In the genomic region with DNA sequence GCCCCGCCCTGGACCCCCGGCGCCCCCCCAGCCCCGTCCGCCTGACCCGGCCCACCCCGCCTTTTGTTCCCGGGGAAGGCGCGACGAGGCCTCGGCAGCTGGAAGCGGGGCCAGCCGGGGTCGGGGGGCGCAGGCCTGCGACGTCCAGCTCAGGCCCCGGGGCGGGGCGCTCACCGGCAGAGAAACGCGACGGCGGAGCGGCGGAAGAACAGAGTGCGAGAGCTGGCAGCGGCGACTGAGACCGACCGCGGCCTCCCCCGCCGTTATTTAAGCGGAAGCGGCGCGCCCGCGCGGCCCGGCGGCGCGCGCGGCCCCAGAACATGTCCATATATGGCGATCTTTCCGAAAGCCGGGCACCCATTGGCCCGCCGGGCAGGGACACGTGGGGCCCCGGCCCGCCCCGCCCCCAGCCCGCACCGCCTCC, we compare ENCODE assay signal across 1 cellular context.
A peak's percentile ranks its signal among the peaks of the same experiment; 100 is the strongest.
TF ChIP-seq lines count a peak whose summit lies in the region.

ACTG1 (minus strand) TSS at position 240 of the 424 bp plus-strand sequence. CDS start 445 bp downstream, outside the sequence.

TF ChIP-seq in HepG2, 621 proteins besides CTCF, POLR2A, EP300 and RAD21 (continued from another document and continues in another):
- TF ChIP-seq HNF1B (CRISPR knock-in tag; IDR thresholded peaks at IDR 0.05) (peak; percentile 43; the same call in 1 of the 2 replicates), PRDM4 (CRISPR knock-in tag; IDR thresholded peaks at IDR 0.05; ENCODE audit: borderline replicate concordance) (no peak; the same call in 1 of the 2 replicates), MAFF (IDR thresholded peaks at IDR 0.05; ENCODE audit: low read depth, low read length) (no peak), BRCA1 (CRISPR knock-in tag; IDR thresholded peaks at IDR 0.05) (0 out of 2 replicates have a peak, but pooled peaks have one; percentile 56), HDAC1 (CRISPR knock-in tag; IDR thresholded peaks at IDR 0.05) (peak; percentile 88), ZNF468 (CRISPR knock-in tag; IDR thresholded peaks at IDR 0.05) (0 out of 2 replicates have a peak, but pooled peaks have one; percentile 18), ZBTB21 (CRISPR knock-in tag; IDR thresholded peaks at IDR 0.05) (no peak), ZNF501 (CRISPR knock-in tag; IDR thresholded peaks at IDR 0.05) (no peak), ZNF580 (CRISPR knock-in tag; IDR thresholded peaks at IDR 0.05; ENCODE audit: borderline replicate concordance, low read depth) (peak; percentile 73), ZNF607 (CRISPR knock-in tag; IDR thresholded peaks at IDR 0.05; ENCODE audit: borderline replicate concordance) (peak; percentile 88), ZSCAN25 (CRISPR knock-in tag; IDR thresholded peaks at IDR 0.05) (peak; percentile 52; the same call in 1 of the 2 replicates), AHR (CRISPR knock-in tag; IDR thresholded peaks at IDR 0.05) (no peak), ZNF101 (CRISPR knock-in tag; IDR thresholded peaks at IDR 0.05; ENCODE audit: borderline replicate concordance, low read depth) (no peak), ZIK1 (CRISPR knock-in tag; IDR thresholded peaks at IDR 0.05; ENCODE audit: borderline replicate concordance, low read depth) (peak; percentile 84; the same call in 1 of the 2 replicates), TOPORS (CRISPR knock-in tag; IDR thresholded peaks at IDR 0.05) (0 out of 2 replicates have a peak, but pooled peaks have one; percentile 27), SIN3A (IDR thresholded peaks at IDR 0.05; ENCODE audit: borderline replicate concordance, low read depth, low read length) (peak; percentile 93), ZNF350 (CRISPR knock-in tag; IDR thresholded peaks at IDR 0.05; ENCODE audit: borderline replicate concordance, low read depth) (no peak), CBFB (CRISPR knock-in tag; IDR thresholded peaks at IDR 0.05) (0 out of 2 replicates have a peak, but pooled peaks have one; percentile 74), ZBTB7B (CRISPR knock-in tag; IDR thresholded peaks at IDR 0.05) (no peak), ONECUT2 (CRISPR knock-in tag; IDR thresholded peaks at IDR 0.05) (0 out of 2 replicates have a peak, but pooled peaks have one; percentile 7), SKIL (CRISPR knock-in tag; IDR thresholded peaks at IDR 0.05; ENCODE audit: borderline replicate concordance) (no peak), KDM3A (CRISPR knock-in tag; IDR thresholded peaks at IDR 0.05; ENCODE audit: low read depth) (peak; percentile 48; the same call in 1 of the 2 replicates), ZNF343 (CRISPR knock-in tag; IDR thresholded peaks at IDR 0.05) (peak; percentile 32; the same call in 1 of the 2 replicates), MED8 (CRISPR knock-in tag; IDR thresholded peaks at IDR 0.05; ENCODE audit: insufficient replicate concordance) (peak; percentile 67), RBFOX2 (IDR thresholded peaks at IDR 0.05; ENCODE audit: low read depth, low read length) (peak; percentile 98), SALL2 (CRISPR knock-in tag; IDR thresholded peaks at IDR 0.05) (no peak; the same call in 1 of the 2 replicates), SRY (CRISPR knock-in tag; IDR thresholded peaks at IDR 0.05) (peak; percentile 66; the same call in 1 of the 2 replicates), PHF8 (CRISPR knock-in tag; IDR thresholded peaks at IDR 0.05) (peak; percentile 62), ZNF737 (CRISPR knock-in tag; IDR thresholded peaks at IDR 0.05; ENCODE audit: borderline replicate concordance) (no peak)
- TF ChIP-seq, protein P1, sequence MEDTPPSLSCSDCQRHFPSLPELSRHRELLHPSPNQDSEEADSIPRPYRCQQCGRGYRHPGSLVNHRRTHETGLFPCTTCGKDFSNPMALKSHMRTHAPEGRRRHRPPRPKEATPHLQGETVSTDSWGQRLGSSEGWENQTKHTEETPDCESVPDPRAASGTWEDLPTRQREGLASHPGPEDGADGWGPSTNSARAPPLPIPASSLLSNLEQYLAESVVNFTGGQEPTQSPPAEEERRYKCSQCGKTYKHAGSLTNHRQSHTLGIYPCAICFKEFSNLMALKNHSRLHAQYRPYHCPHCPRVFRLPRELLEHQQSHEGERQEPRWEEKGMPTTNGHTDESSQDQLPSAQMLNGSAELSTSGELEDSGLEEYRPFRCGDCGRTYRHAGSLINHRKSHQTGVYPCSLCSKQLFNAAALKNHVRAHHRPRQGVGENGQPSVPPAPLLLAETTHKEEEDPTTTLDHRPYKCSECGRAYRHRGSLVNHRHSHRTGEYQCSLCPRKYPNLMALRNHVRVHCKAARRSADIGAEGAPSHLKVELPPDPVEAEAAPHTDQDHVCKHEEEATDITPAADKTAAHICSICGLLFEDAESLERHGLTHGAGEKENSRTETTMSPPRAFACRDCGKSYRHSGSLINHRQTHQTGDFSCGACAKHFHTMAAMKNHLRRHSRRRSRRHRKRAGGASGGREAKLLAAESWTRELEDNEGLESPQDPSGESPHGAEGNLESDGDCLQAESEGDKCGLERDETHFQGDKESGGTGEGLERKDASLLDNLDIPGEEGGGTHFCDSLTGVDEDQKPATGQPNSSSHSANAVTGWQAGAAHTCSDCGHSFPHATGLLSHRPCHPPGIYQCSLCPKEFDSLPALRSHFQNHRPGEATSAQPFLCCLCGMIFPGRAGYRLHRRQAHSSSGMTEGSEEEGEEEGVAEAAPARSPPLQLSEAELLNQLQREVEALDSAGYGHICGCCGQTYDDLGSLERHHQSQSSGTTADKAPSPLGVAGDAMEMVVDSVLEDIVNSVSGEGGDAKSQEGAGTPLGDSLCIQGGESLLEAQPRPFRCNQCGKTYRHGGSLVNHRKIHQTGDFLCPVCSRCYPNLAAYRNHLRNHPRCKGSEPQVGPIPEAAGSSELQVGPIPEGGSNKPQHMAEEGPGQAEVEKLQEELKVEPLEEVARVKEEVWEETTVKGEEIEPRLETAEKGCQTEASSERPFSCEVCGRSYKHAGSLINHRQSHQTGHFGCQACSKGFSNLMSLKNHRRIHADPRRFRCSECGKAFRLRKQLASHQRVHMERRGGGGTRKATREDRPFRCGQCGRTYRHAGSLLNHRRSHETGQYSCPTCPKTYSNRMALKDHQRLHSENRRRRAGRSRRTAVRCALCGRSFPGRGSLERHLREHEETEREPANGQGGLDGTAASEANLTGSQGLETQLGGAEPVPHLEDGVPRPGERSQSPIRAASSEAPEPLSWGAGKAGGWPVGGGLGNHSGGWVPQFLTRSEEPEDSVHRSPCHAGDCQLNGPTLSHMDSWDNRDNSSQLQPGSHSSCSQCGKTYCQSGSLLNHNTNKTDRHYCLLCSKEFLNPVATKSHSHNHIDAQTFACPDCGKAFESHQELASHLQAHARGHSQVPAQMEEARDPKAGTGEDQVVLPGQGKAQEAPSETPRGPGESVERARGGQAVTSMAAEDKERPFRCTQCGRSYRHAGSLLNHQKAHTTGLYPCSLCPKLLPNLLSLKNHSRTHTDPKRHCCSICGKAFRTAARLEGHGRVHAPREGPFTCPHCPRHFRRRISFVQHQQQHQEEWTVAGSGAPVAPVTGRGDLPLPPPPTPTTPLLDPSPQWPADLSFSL (CRISPR knock-in tag; IDR thresholded peaks at IDR 0.05) = no peak
- TF ChIP-seq, protein P2, sequence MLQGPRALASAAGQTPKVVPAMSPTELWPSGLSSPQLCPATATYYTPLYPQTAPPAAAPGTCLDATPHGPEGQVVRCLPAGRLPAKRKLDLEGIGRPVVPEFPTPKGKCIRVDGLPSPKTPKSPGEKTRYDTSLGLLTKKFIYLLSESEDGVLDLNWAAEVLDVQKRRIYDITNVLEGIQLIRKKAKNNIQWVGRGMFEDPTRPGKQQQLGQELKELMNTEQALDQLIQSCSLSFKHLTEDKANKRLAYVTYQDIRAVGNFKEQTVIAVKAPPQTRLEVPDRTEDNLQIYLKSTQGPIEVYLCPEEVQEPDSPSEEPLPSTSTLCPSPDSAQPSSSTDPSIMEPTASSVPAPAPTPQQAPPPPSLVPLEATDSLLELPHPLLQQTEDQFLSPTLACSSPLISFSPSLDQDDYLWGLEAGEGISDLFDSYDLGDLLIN (CRISPR knock-in tag; IDR thresholded peaks at IDR 0.05; ENCODE audit: borderline replicate concordance) = peak; percentile 53; the same call in 1 of the 2 replicates
- TF ChIP-seq, protein P3, sequence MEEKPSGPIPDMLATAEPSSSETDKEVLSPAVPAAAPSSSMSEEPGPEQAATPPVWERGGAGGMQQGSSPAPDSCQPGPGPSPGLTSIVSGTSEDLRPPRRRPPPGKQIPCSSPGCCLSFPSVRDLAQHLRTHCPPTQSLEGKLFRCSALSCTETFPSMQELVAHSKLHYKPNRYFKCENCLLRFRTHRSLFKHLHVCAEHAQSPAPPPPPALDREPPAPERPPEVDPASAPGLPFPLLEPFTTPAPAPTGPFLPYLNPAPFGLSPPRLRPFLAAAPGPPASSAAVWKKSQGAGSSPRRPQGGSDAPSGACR (CRISPR knock-in tag; IDR thresholded peaks at IDR 0.05) = no peak
- TF ChIP-seq, protein P4, sequence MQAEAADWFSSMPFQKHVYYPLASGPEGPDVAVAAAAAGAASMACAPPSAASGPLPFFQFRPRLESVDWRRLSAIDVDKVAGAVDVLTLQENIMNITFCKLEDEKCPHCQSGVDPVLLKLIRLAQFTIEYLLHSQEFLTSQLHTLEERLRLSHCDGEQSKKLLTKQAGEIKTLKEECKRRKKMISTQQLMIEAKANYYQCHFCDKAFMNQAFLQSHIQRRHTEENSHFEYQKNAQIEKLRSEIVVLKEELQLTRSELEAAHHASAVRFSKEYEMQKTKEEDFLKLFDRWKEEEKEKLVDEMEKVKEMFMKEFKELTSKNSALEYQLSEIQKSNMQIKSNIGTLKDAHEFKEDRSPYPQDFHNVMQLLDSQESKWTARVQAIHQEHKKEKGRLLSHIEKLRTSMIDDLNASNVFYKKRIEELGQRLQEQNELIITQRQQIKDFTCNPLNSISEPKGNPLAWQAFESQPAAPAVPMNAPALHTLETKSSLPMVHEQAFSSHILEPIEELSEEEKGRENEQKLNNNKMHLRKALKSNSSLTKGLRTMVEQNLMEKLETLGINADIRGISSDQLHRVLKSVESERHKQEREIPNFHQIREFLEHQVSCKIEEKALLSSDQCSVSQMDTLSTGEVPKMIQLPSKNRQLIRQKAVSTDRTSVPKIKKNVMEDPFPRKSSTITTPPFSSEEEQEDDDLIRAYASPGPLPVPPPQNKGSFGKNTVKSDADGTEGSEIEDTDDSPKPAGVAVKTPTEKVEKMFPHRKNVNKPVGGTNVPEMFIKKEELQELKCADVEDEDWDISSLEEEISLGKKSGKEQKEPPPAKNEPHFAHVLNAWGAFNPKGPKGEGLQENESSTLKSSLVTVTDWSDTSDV (CRISPR knock-in tag; IDR thresholded peaks at IDR 0.05) = no peak
- TF ChIP-seq, protein P5, sequence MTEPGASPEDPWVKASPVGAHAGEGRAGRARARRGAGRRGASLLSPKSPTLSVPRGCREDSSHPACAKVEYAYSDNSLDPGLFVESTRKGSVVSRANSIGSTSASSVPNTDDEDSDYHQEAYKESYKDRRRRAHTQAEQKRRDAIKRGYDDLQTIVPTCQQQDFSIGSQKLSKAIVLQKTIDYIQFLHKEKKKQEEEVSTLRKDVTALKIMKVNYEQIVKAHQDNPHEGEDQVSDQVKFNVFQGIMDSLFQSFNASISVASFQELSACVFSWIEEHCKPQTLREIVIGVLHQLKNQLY (CRISPR knock-in tag; IDR thresholded peaks at IDR 0.05) = no peak
